Comparison of ENCODE assay signal across 1 cellular context in the genomic region with DNA sequence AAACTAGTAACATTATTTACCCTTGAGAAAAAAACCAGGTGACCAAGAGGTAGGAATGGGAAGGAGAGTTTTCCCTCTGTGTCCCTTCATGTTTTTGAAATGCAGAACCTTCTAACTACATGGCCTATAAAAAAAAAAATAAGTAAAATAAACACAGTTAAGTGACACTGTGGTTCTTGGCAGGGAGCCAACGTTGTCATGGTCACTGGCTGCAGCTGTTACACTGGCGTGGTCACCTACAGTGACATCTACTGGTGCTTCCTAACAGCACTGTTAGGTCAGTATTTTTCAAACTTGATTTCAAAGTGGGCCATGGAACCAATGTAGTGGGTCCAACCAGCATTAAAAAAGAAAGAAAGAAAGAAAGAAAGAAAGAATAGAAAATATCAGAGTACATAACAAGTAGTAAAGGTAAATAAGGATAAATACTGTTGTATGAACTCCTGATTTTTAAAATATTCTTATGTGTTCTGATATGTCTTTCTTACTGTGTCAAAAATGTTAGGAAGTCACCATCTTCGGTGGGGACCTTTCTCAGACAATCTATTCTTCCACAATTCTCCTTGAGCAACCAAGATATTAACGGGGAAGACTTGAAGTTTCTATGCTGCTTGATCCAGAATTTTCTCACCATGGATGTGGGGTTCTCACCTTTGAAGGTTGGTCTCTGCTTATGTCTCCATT.
TF ChIP-seq lines count a peak whose summit lies in the region.

No MANE protein-coding gene starts in this region.

TF ChIP-seq in WTC11, 78 proteins besides CTCF, POLR2A, EP300 and RAD21 (continued from another document):
- TF ChIP-seq SMAD3 (CRISPR knock-in tag; IDR thresholded peaks at IDR 0.05; ENCODE audit: borderline replicate concordance): no peak
- TF ChIP-seq CBFB (CRISPR knock-in tag; IDR thresholded peaks at IDR 0.05; ENCODE audit: low read depth): no peak
- TF ChIP-seq ZNF425 (CRISPR knock-in tag; conservative IDR thresholded peaks at IDR 0.05): no peak
- no peak for TF ChIP-seq HMGA2 (CRISPR knock-in tag; IDR thresholded peaks at IDR 0.05)
- TF ChIP-seq ZNF416 (CRISPR knock-in tag; IDR thresholded peaks at IDR 0.05): no peak
- TF ChIP-seq, protein P1, sequence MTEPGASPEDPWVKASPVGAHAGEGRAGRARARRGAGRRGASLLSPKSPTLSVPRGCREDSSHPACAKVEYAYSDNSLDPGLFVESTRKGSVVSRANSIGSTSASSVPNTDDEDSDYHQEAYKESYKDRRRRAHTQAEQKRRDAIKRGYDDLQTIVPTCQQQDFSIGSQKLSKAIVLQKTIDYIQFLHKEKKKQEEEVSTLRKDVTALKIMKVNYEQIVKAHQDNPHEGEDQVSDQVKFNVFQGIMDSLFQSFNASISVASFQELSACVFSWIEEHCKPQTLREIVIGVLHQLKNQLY (CRISPR knock-in tag; IDR thresholded peaks at IDR 0.05): no peak
- TF ChIP-seq MYBL2 (CRISPR knock-in tag; IDR thresholded peaks at IDR 0.05): no peak
- TF ChIP-seq IRF1 (CRISPR knock-in tag; IDR thresholded peaks at IDR 0.05): no peak
- no peak for TF ChIP-seq ZNF263 (CRISPR knock-in tag; IDR thresholded peaks at IDR 0.05; ENCODE audit: low read depth)
- TF ChIP-seq MXD4 (CRISPR knock-in tag; IDR thresholded peaks at IDR 0.05; ENCODE audit: borderline replicate concordance): no peak
- TF ChIP-seq, protein P2, sequence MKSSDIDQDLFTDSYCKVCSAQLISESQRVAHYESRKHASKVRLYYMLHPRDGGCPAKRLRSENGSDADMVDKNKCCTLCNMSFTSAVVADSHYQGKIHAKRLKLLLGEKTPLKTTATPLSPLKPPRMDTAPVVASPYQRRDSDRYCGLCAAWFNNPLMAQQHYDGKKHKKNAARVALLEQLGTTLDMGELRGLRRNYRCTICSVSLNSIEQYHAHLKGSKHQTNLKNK (CRISPR knock-in tag; IDR thresholded peaks at IDR 0.05): no peak
- no peak for TF ChIP-seq ZNF423 (CRISPR knock-in tag; IDR thresholded peaks at IDR 0.05)
